In the genomic region with DNA sequence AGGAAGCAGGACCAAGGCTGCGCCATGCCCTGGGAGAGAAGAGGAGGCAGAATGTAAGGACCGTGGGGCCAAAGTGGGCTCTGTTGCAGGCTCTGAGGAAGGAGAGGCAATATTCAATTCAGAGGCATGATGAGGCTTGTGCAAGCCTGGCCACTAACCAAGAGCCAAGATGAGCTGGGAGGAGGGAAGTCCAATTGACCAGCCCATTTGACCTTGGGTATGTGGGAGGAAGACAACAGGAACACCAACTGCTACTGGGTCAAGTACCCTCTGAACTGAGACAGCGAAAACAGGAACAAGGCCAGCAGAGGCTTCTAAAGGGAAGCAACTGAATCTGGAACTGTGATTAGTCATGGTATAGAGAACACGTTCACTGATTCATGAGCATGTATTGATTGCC, we compare ENCODE assay signal across 17 cellular contexts.
DNase-seq lines count a peak whose midpoint lies in the region; ATAC-seq and TF ChIP-seq lines count a peak whose summit lies in the region.
"Had no signal": no experiment of that assay in that cellular context is flagged by ENCODE, and none has a peak within 500 bp of the region (broad histone marks: within the 10 kb centered on the region; RNA-seq: fewer than 3 reads in every experiment).

No MANE protein-coding gene starts in this region.

- H3K36me3 Mint-ChIP-seq in nephron progenitor cell (ENCODE audit: low read depth): no peaks in the 10 kb centered on the region

- no peak overlapping the region for H3K4me3 Mint-ChIP-seq in nephron progenitor cell
- H3K4me3 Mint-ChIP-seq: activated B cell treated with CpG ODN at 0.5 μM for 24 hours; stimulated activated naive CD8-positive, alpha-beta T cell treated with anti-CD3 and anti-CD28 coated beads, Interleukin-15, amount 100 ng/mL, for 72 hours had no signal

- ATAC-seq in heart left ventricle (peak; percentile 42 to 81 (median 56)), upper lobe of right lung (peak; percentile 97)
- ATAC-seq: foreskin keratinocyte; stimulated activated naive CD8-positive, alpha-beta T cell treated with anti-CD3 and anti-CD28 coated beads, Interleukin-15, amount 100 ng/mL, for 72 hours had no signal

- H3K4me1 Mint-ChIP-seq in nephron progenitor cell: peaks cover 23% of the 10 kb centered on the region
- H3K4me1 Mint-ChIP-seq: activated B cell treated with CpG ODN at 0.5 μM for 24 hours; stimulated activated naive CD8-positive, alpha-beta T cell treated with anti-CD3 and anti-CD28 coated beads, Interleukin-15, amount 100 ng/mL, for 72 hours had no signal

- TF ChIP-seq CTCF in heart left ventricle (IDR thresholded peaks at IDR 0.05) (no peak), nephron progenitor cell (IDR thresholded peaks at IDR 0.05) (no peak), upper lobe of right lung (IDR thresholded peaks at IDR 0.05) (no peak)

- TF ChIP-seq POLR2A in heart left ventricle (IDR thresholded peaks at IDR 0.05): no peak

- no peaks in the 10 kb centered on the region for H3K36me3 ChIP-seq in heart left ventricle
- no peaks in the 10 kb centered on the region for H3K36me3 ChIP-seq in upper lobe of right lung
- H3K36me3 ChIP-seq: BLaER1 had no signal

- peaks cover 5% of the 10 kb centered on the region for H3K27me3 Mint-ChIP-seq in nephron progenitor cell (ENCODE audit: low read depth, poor library complexity)
- H3K27me3 Mint-ChIP-seq: stimulated activated naive CD8-positive, alpha-beta T cell treated with anti-CD3 and anti-CD28 coated beads, Interleukin-15, amount 100 ng/mL, for 72 hours had no signal

- H3K9me3 ChIP-seq in heart left ventricle: no peaks in the 10 kb centered on the region
- no peaks in the 10 kb centered on the region for H3K9me3 ChIP-seq in upper lobe of right lung
- H3K9me3 ChIP-seq: BLaER1 had no signal

- H3K27ac ChIP-seq in heart left ventricle (no peak overlapping the region), upper lobe of right lung (no peak overlapping the region)
- H3K27ac ChIP-seq: BLaER1, foreskin keratinocyte had no signal

- DNase-seq in SKM-1 (lab: John Stamatoyannopoulos, UW; ENCODE audit: unreplicated experiment) (peak; percentile 19), heart left ventricle (peak in 4 of 5 donors; percentile 27 to 51 (median 34)), nephron progenitor cell (no peak), upper lobe of right lung (peak; percentile 61), DMS53 treated with DMSO at 0.1 percent for 48 hours (lab: John Stamatoyannopoulos, UW; ENCODE audit: unreplicated experiment) (no peak), NCI-H446 treated with DMSO at 0.1 percent for 48 hours (lab: John Stamatoyannopoulos, UW) (no peak), AG08395 (ENCODE audit: low spot score) (no peak)
- DNase-seq: activated B cell treated with CpG ODN at 0.5 μM for 24 hours; DMS53; foreskin keratinocyte; Karpas-422; NCI-H526 treated with DMSO at 0.1 percent for 48 hours; stimulated activated naive CD8-positive, alpha-beta T cell treated with anti-CD3 and anti-CD28 coated beads, Interleukin-15, amount 100 ng/mL, for 72 hours; T-helper 1 cell had no signal

- H3K9me3 Mint-ChIP-seq in nephron progenitor cell: no peaks in the 10 kb centered on the region
- H3K9me3 Mint-ChIP-seq: activated B cell treated with CpG ODN at 0.5 μM for 24 hours; activated T-helper 2 cell treated with anti-CD3 and anti-CD28 coated beads, Interferon-gamma antibody, Interleukin-2, Interleukin-4, amounts not matched to agents 10 μg/mL and 5 μg/mL and 100 μg/mL, durations not matched to agents 14 hours and 24 hours and 36 hours; stimulated activated naive CD8-positive, alpha-beta T cell treated with anti-CD3 and anti-CD28 coated beads, Interleukin-15, amount 100 ng/mL, for 72 hours had no signal

- WGBS in heart left ventricle, 4 donors: 75 to 81% (median 76%) methylated on average over 4 of the region's 4 CpGs

- H3K4me3 ChIP-seq in heart left ventricle: no peak overlapping the region
- H3K4me3 ChIP-seq in upper lobe of right lung: no peak overlapping the region
- H3K4me3 ChIP-seq: BLaER1, smooth muscle cell had no signal

- H3K27ac Mint-ChIP-seq in nephron progenitor cell: peak overlapping the region; percentile 60
- H3K27ac Mint-ChIP-seq: activated B cell treated with CpG ODN at 0.5 μM for 24 hours; activated T-helper 2 cell treated with anti-CD3 and anti-CD28 coated beads, Interferon-gamma antibody, Interleukin-2, Interleukin-4, amounts not matched to agents 10 μg/mL and 5 μg/mL and 100 μg/mL, durations not matched to agents 14 hours and 24 hours and 36 hours had no signal

- H3K27me3 ChIP-seq in heart left ventricle (peaks cover 0 to 3% (median 0%) of the 10 kb centered on the region in 9 donors), upper lobe of right lung (no peaks in the 10 kb centered on the region)
- H3K27me3 ChIP-seq: BLaER1, foreskin keratinocyte had no signal

- intact Hi-C loops in heart left ventricle (cut with DNase I): no loop called here
- intact Hi-C loops in upper lobe of right lung (cut with DNase I): no loop called here

- H3K4me1 ChIP-seq in heart left ventricle (peaks cover 0 to 3% (median 0%) of the 10 kb centered on the region in 12 donors), upper lobe of right lung (no peaks in the 10 kb centered on the region)
- H3K4me1 ChIP-seq: BLaER1 had no signal

Comparison
In these comparisons a context has a peak if more than half of its experiments do, and no peak if none do; other contexts are left out.
1. DNase-seq: peak in SKM-1 (single experiment), heart left ventricle (4 of 5) and upper lobe of right lung (single experiment); none in nephron progenitor cell (single experiment), DMS53 treated with DMSO at 0.1 percent for 48 hours (single experiment), NCI-H446 treated with DMSO at 0.1 percent for 48 hours (single experiment) and AG08395 (single experiment).